ENCODE assay signal across 8 cellular contexts in genomic region chr10:132331259-132331955, GRCh38. TPM values are rescaled to one million over a fixed set of nuclear protein-coding genes. Genes with fewer than 3 reads are reported as not detected.
DNase-seq lines count a peak whose midpoint lies in the region; ATAC-seq and TF ChIP-seq lines count a peak whose summit lies in the region.

No MANE protein-coding gene starts in this region.

- H3K4me3 ChIP-seq in HUES48 (ENCODE audit: low read depth, low read length) (peak overlapping the region; percentile 73), astrocyte of the spinal cord (ENCODE audit: low read depth, low read length) (peak overlapping the region; percentile 99), liver (ENCODE audit: low read depth in 1 of 3, low read length in 3 of 3) (peak overlapping the region; percentile 75 to 96 (median 75)), tibial artery (peak overlapping the region; percentile 76 to 78)

- peak; percentile 37 for ATAC-seq in GM21528 (IDR thresholded peaks at IDR 0.05; ENCODE audit: low FRiP score, unreplicated experiment)

- TF ChIP-seq CTCF in astrocyte of the spinal cord (IDR thresholded peaks at IDR 0.05; ENCODE audit: low read depth, low read length) (no peak), liver (IDR thresholded peaks at IDR 0.05; ENCODE audit: low read depth, low read length, missing input control) (no peak), tibial artery (IDR thresholded peaks at IDR 0.05) (no peak)

- WGBS in liver, result under 1% methylated on average over 47 of the region's 47 CpGs

- intact Hi-C loops in tibial artery (cut with DNase I; ENCODE audit: low total_unique reads), result loop anchor here (10.0 kb wide), 2 partner anchors 63 to 427 kb away; partner anchors contain the start of genes PPP2R2D and PWWP2B

- H3K36me3 ChIP-seq in HUES48 (ENCODE audit: control insufficient read depth, insufficient read depth, low read length) (no peaks in the 10 kb centered on the region), liver (ENCODE audit: control insufficient read depth in 4 of 4, insufficient read depth in 3 of 4, low read depth in 1 of 4, low read length in 3 of 4) (no peaks in the 10 kb centered on the region), tibial artery (no peaks in the 10 kb centered on the region)

- in situ Hi-C loops in astrocyte of the spinal cord (cut with HindIII; ENCODE audit: low sequenced_read_pairs), result no loop called here

- peak overlapping the region; percentile 67 for H3K27ac ChIP-seq in HUES48 (ENCODE audit: low read depth, low read length)
- peak overlapping the region; percentile 58 to 82 for H3K27ac ChIP-seq in liver (ENCODE audit: low read depth in 1 of 2, low read length in 2 of 2)
- H3K27ac ChIP-seq in tibial artery, result peak overlapping the region; percentile 74 to 83

- DNase-seq in astrocyte of the spinal cord (ENCODE audit: low read depth, low spot score) (no peak), tibial artery (no peak), iPS-NIHi7 (ENCODE audit: extremely low spot score) (no peak), dedifferentiated amniotic fluid mesenchymal stem cell (ENCODE audit: extremely low spot score) (no peak)

- peaks cover 18% of the 10 kb centered on the region for H3K4me1 ChIP-seq in HUES48 (ENCODE audit: control insufficient read depth, insufficient read depth, low read length)
- peaks cover 7 to 21% (median 13%) of the 10 kb centered on the region in 4 donors for H3K4me1 ChIP-seq in liver (ENCODE audit: control insufficient read depth in 4 of 4, insufficient read depth in 4 of 4, low read length in 3 of 4)
- H3K4me1 ChIP-seq in tibial artery, result peaks cover 0 to 35% (median 23%) of the 10 kb centered on the region in 4 donors

- TF ChIP-seq RAD21 in liver (IDR thresholded peaks at IDR 0.05), result no peak

- peak overlapping the region; percentile 52 for H3K9ac ChIP-seq in HUES48 (ENCODE audit: low read depth, low read length)
- peak overlapping the region; percentile 20 to 68 for H3K9ac ChIP-seq in liver (ENCODE audit: low read depth in 1 of 2, low read length in 2 of 2)

- H3K27me3 ChIP-seq in HUES48 (ENCODE audit: control insufficient read depth, insufficient read depth, low read length) (no peaks in the 10 kb centered on the region; the same call in 1 of the 2 replicates), liver (ENCODE audit: control insufficient read depth in 4 of 4, insufficient read depth in 4 of 4, low read length in 3 of 4) (no peaks in the 10 kb centered on the region), tibial artery (no peaks in the 10 kb centered on the region)

- H3K9me3 ChIP-seq in HUES48 (ENCODE audit: control insufficient read depth, insufficient read depth, low read length) (no peaks in the 10 kb centered on the region), liver (ENCODE audit: control insufficient read depth in 4 of 4, low read length in 3 of 4) (no peaks in the 10 kb centered on the region), tibial artery (no peaks in the 10 kb centered on the region)

- peak; percentile 63 for TF ChIP-seq POLR2A in GM10847 (IDR thresholded peaks at IDR 0.05; ENCODE audit: extremely low read depth, insufficient read length)

TF ChIP-seq in liver, 16 proteins besides CTCF, POLR2A, EP300 and RAD21:
- no peak for TF ChIP-seq ZBTB33 (IDR thresholded peaks at IDR 0.05)

RNA-seq across cellular contexts. Expression of gene LRRC27, which starts 0.6 kb away (rescaled TPM):
- total RNA-seq in liver, result 1 to 10 TPM; 1.8 to 2.8 TPM
- polyA plus RNA-seq in liver, result 1 to 10 TPM; 2.4 to 2.8 TPM

RNA-seq across cellular contexts. Expression of gene STK32C, which starts 23.7 kb away (rescaled TPM):
- 1 to 10 TPM; 1.8 to 4.6 TPM for total RNA-seq in liver
- polyA plus RNA-seq in liver, result 1 to 10 TPM; 2.0 to 2.4 TPM
